In the genomic region with DNA sequence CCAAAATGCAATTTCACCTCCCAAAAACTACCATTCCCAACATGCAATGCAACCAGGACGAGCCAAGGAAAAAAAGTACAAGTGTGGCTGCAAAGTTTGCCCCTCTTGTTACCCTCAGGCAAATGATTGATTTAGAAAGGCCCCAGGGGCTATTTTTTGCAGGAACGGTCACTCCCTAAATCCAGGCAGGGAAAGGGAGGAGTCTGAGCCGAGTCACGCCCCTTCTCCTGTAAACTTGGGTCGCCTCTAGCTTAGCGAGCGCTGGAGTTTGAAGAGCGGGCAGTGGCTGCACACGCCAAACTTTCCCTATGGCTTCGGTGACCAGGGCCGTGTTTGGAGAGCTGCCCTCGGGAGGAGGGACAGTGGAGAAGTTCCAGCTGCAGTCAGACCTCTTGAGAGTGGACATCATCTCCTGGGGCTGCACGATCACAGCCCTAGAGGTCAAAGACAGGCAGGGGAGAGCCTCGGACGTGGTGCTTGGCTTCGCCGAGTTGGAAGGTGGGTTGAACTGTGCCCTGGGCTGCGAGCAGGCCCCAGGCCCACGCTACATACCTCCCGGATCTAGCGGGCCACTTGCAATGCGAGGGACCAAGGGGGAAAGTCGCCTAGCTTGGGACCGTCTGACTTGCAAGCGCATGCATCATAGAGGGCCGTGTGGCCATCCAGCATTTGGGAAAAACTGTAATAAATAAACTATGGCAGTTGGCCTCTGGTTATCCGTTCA, we compare ENCODE assay signal across 8 cellular contexts. TPM values are rescaled to one million over a fixed set of nuclear protein-coding genes. Genes with fewer than 3 reads are reported as not detected.
DNase-seq lines count a peak whose midpoint lies in the region; ATAC-seq and TF ChIP-seq lines count a peak whose summit lies in the region.

A gene (plus strand): TSS at position 261 of the 724 bp plus-strand sequence. CDS start 48 bp downstream, at position 309.

- DNase-seq in NOMO-1 (lab: John Stamatoyannopoulos, UW; ENCODE audit: unreplicated experiment in 2 of 2) (peak; percentile 85), fibroblast of mammary gland (ENCODE audit: low read depth) (peak; percentile 96), myocyte (ENCODE audit: low read depth) (peak; percentile 98), superior temporal gyrus (ENCODE audit: extremely low spot score) (peak; percentile 78)
- DNase-seq in activated T-cell treated with anti-CD3 and anti-CD28 coated beads, Interleukin-2, amount 50 U/mL, for 72 hours, result peak; percentile 70 to 72

- peak within 1 kb of the TSS; percentile 95 for H3K27ac Mint-ChIP-seq in activated T-cell treated with anti-CD3 and anti-CD28 coated beads, Interleukin-2, amount 50 U/mL, for 72 hours

- H3K4me3 ChIP-seq in DOHH2 (ENCODE audit: low read length), result peak within 1 kb of the TSS; percentile 72
- peak within 1 kb of the TSS; percentile 73 for H3K4me3 ChIP-seq in fibroblast of mammary gland (ENCODE audit: control insufficient read depth, low read depth, low read length)

- H3K36me3 Mint-ChIP-seq in activated T-cell treated with anti-CD3 and anti-CD28 coated beads, Interleukin-2, amount 50 U/mL, for 72 hours (ENCODE audit: insufficient read depth in 2 of 2), result peaks cover 17 to 20% of the 10 kb centered on the region in 2 donors

- H3K9me3 ChIP-seq in DOHH2 (ENCODE audit: control insufficient read depth, insufficient read depth, low read length), result no peaks in the 10 kb centered on the region

- H3K27ac ChIP-seq in DOHH2 (ENCODE audit: low read depth, low read length), result no peak within 1 kb of the TSS

- H3K27me3 Mint-ChIP-seq in activated T-cell treated with anti-CD3 and anti-CD28 coated beads, Interleukin-2, amount 50 U/mL, for 72 hours (ENCODE audit: low read depth), result no peaks in the 10 kb centered on the region

- peaks cover 82% of the 10 kb centered on the region for H3K4me1 Mint-ChIP-seq in activated T-cell treated with anti-CD3 and anti-CD28 coated beads, Interleukin-2, amount 50 U/mL, for 72 hours (ENCODE audit: low read depth)

- no peaks in the 10 kb centered on the region for H3K36me3 ChIP-seq in DOHH2 (ENCODE audit: control insufficient read depth, low read length)

- H3K9me2 ChIP-seq in DOHH2 (replicated peaks; ENCODE audit: control insufficient read depth, low read length), result no peaks in the 10 kb centered on the region

- ATAC-seq in HG02588 (IDR thresholded peaks at IDR 0.05; ENCODE audit: unreplicated experiment) (peak; percentile 51), GM18873 (IDR thresholded peaks at IDR 0.05; ENCODE audit: low FRiP score, unreplicated experiment) (no peak)
- ATAC-seq in activated T-cell treated with anti-CD3 and anti-CD28 coated beads, Interleukin-2, amount 50 U/mL, for 72 hours (replicated peaks in 1 of 2), result peak; percentile 29 to 32

- no peaks in the 10 kb centered on the region for H3K9me3 Mint-ChIP-seq in activated T-cell treated with anti-CD3 and anti-CD28 coated beads, Interleukin-2, amount 50 U/mL, for 72 hours

- TF ChIP-seq CTCF in DOHH2 (IDR thresholded peaks at IDR 0.05; ENCODE audit: low read depth, low read length, poor library complexity, severe bottlenecking), result no peak
- TF ChIP-seq CTCF in fibroblast of mammary gland (conservative IDR thresholded peaks at IDR 0.05; ENCODE audit: control insufficient read depth, insufficient read depth, low read depth, low read length), result no peak

- no peaks in the 10 kb centered on the region for H3F3A ChIP-seq in DOHH2 (ENCODE audit: control insufficient read depth, insufficient read depth)

- H4K20me1 ChIP-seq in DOHH2 (ENCODE audit: control insufficient read depth, insufficient read depth, low read depth, low read length), result no peaks in the 10 kb centered on the region

- H3K4me2 ChIP-seq in DOHH2 (ENCODE audit: low read length), result peak within 1 kb of the TSS; percentile 77

- H3K27me3 ChIP-seq in DOHH2 (ENCODE audit: control insufficient read depth, low read length), result no peaks in the 10 kb centered on the region

- H3K4me3 Mint-ChIP-seq in activated T-cell treated with anti-CD3 and anti-CD28 coated beads, Interleukin-2, amount 50 U/mL, for 72 hours, result peak within 1 kb of the TSS; percentile 95

- H3K4me1 ChIP-seq in DOHH2 (ENCODE audit: control insufficient read depth, low read length), result peaks cover 13% of the 10 kb centered on the region

- no peaks in the 10 kb centered on the region for H3K79me2 ChIP-seq in DOHH2 (ENCODE audit: control insufficient read depth, low read length)

RNA-seq across cellular contexts. Expression of the gene that starts here (rescaled TPM):
- total RNA-seq in activated T-cell treated with anti-CD3 and anti-CD28 coated beads, Interleukin-2, amount 50 U/mL, for 72 hours, result 100 to 1,000 TPM in 1 of 2 donors, 10 to 100 TPM in 1; 97.8 to 114 TPM
- total RNA-seq in myocyte, result 12.4 and 23.1 TPM in 2 replicates
- 13.9 TPM for polyA plus RNA-seq in myocyte (2012)
